In genomic region chr11:611001-611996, GRCh38 we compare ENCODE assay signal across 1 cellular context.
TF ChIP-seq lines count a peak whose summit lies in the region.

No MANE protein-coding gene starts in this region.

TF ChIP-seq in endothelial cell of umbilical vein, 7 proteins besides CTCF, POLR2A, EP300 and RAD21:
- no peak for TF ChIP-seq EZH2 (IDR thresholded peaks at IDR 0.05; ENCODE audit: borderline replicate concordance, low read depth, low read length, severe bottlenecking)
- no peak for TF ChIP-seq MYC (IDR thresholded peaks at IDR 0.05; ENCODE audit: low read depth, low read length)
- TF ChIP-seq MAX (IDR thresholded peaks at IDR 0.05; ENCODE audit: insufficient read depth, insufficient read length): no peak
- TF ChIP-seq FOS (IDR thresholded peaks at IDR 0.05; ENCODE audit: borderline replicate concordance, insufficient read depth, low read length): no peak
- no peak for TF ChIP-seq JUN (IDR thresholded peaks at IDR 0.05; ENCODE audit: borderline replicate concordance, insufficient read depth, insufficient read length, low read depth)
- TF ChIP-seq POLR2AphosphoS5 (IDR thresholded peaks at IDR 0.05; ENCODE audit: insufficient read depth, low read depth, low read length): no peak
- no peak for TF ChIP-seq GATA2 (IDR thresholded peaks at IDR 0.05; ENCODE audit: insufficient read depth, insufficient read length, low read depth, low read length)
TF ChIP-seq in endothelial cell of umbilical vein: peak in this region for 0.
